Comparison of ENCODE assay signal across 14 cellular contexts in the genomic region with DNA sequence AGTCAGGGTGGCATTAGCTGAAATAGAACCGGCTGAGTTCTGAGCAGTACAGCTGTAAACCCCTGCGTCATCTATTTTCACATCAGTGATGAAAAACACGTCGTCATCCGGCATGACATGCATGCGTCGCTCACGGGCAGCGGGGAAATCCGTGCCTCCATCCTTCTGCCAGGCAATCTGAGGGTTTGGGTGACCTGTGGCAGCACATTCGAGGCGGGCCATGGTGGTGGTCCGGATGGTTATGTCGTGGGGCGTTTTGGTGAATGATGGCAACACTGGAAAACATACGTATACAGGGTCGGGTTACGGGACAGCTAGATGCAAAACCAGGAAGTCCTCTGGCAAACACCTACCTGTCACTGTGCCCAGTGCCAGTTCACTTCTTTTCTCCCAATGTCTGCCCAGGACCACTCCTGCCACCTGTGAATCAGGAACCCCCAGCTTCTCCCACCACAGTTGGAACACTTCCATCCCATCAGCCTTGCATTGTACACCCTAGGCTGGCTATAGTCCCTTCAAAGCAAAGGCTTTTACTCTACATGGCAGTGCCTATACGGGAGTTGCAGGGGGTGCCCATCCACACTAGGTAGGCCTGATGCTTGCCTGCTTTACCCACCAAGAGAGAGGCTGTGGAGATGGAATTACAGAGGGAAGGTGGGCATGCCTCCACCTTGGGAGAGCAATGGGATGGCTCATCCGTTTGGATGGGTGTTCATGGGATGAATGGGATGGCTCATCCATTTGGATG.
A peak's percentile ranks its signal among the peaks of the same experiment; 100 is the strongest.
DNase-seq lines count a peak whose midpoint lies in the region; ATAC-seq and TF ChIP-seq lines count a peak whose summit lies in the region.
"Had no signal": no experiment of that assay in that cellular context is flagged by ENCODE, and none has a peak within 500 bp of the region (broad histone marks: within the 10 kb centered on the region; RNA-seq: fewer than 3 reads in every experiment).

No MANE protein-coding gene starts in this region.

- no peaks in the 10 kb centered on the region for H3K27me3 Mint-ChIP-seq in activated naive CD4-positive, alpha-beta T cell treated with anti-CD3 and anti-CD28 coated beads, Interleukin-2, amount 50 U/mL, for 24 hours
- no peaks in the 10 kb centered on the region for H3K27me3 Mint-ChIP-seq in activated CD8-positive, alpha-beta T cell treated with anti-CD3 and anti-CD28 coated beads for 36 hours
- no peaks in the 10 kb centered on the region for H3K27me3 Mint-ChIP-seq in activated T-helper 2 cell treated with anti-CD3 and anti-CD28 coated beads, Interferon-gamma antibody, Interleukin-2, Interleukin-4, amounts not matched to agents 10 μg/mL and 5 μg/mL and 100 μg/mL, durations not matched to agents 14 hours and 24 hours and 36 hours (ENCODE audit: low read depth)

- no peaks in the 10 kb centered on the region for H3K9me3 Mint-ChIP-seq in activated naive CD4-positive, alpha-beta T cell treated with anti-CD3 and anti-CD28 coated beads, Interleukin-2, amount 50 U/mL, for 24 hours
- H3K9me3 Mint-ChIP-seq in activated CD8-positive, alpha-beta T cell treated with anti-CD3 and anti-CD28 coated beads for 36 hours = peaks cover 11% of the 10 kb centered on the region
- H3K9me3 Mint-ChIP-seq in activated T-helper 2 cell treated with anti-CD3 and anti-CD28 coated beads, Interferon-gamma antibody, Interleukin-2, Interleukin-4, amounts not matched to agents 10 μg/mL and 5 μg/mL and 100 μg/mL, durations not matched to agents 14 hours and 24 hours and 36 hours = no peaks in the 10 kb centered on the region

- no peak for DNase-seq in activated naive CD4-positive, alpha-beta T cell treated with Interleukin-2 at 50 U/mL for 16 hours
- no peak for DNase-seq in activated CD8-positive, alpha-beta T cell treated with anti-CD3 and anti-CD28 coated beads for 36 hours
- peak; percentile 34 for DNase-seq in islet precursor cell
- no peak for DNase-seq in activated T-helper 2 cell treated with anti-CD3 and anti-CD28 coated beads, Interferon-gamma antibody, Interleukin-2, Interleukin-4, amounts not matched to agents 10 μg/mL and 5 μg/mL and 100 μg/mL, durations not matched to agents 14 hours and 24 hours and 36 hours (ENCODE audit: low spot score)
- DNase-seq in DMS 273 treated with DMSO at 0.1 percent for 48 hours (lab: John Stamatoyannopoulos, UW) = no peak
- DNase-seq: AML-193, NCI-H1436, NCI-H2081, NCI-H524, Peyer's patch, Right ventricle myocardium superior had no signal

- ATAC-seq in activated CD8-positive, alpha-beta T cell treated with anti-CD3 and anti-CD28 coated beads for 36 hours = no peak
- no peak for ATAC-seq in GM19328 (IDR thresholded peaks at IDR 0.05; ENCODE audit: unreplicated experiment)

- no peak overlapping the region for H3K4me3 Mint-ChIP-seq in activated naive CD4-positive, alpha-beta T cell treated with anti-CD3 and anti-CD28 coated beads, Interleukin-2, amount 50 U/mL, for 24 hours
- H3K4me3 Mint-ChIP-seq in activated CD8-positive, alpha-beta T cell treated with anti-CD3 and anti-CD28 coated beads for 36 hours = no peak overlapping the region
- no peak overlapping the region for H3K4me3 Mint-ChIP-seq in activated T-helper 2 cell treated with anti-CD3 and anti-CD28 coated beads, Interferon-gamma antibody, Interleukin-2, Interleukin-4, amounts not matched to agents 10 μg/mL and 5 μg/mL and 100 μg/mL, durations not matched to agents 14 hours and 24 hours and 36 hours (ENCODE audit: low read depth)

- H3K27ac Mint-ChIP-seq in activated naive CD4-positive, alpha-beta T cell treated with anti-CD3 and anti-CD28 coated beads, Interleukin-2, amount 50 U/mL, for 24 hours = peak overlapping the region; percentile 59
- H3K27ac Mint-ChIP-seq in activated CD8-positive, alpha-beta T cell treated with anti-CD3 and anti-CD28 coated beads for 36 hours = peak overlapping the region; percentile 48
- no peak overlapping the region for H3K27ac Mint-ChIP-seq in activated T-helper 2 cell treated with anti-CD3 and anti-CD28 coated beads, Interferon-gamma antibody, Interleukin-2, Interleukin-4, amounts not matched to agents 10 μg/mL and 5 μg/mL and 100 μg/mL, durations not matched to agents 14 hours and 24 hours and 36 hours

- H3K27ac ChIP-seq in temporal lobe (ENCODE audit: low read depth, low read length) = peak overlapping the region; percentile 4
- H3K27ac ChIP-seq: Peyer's patch had no signal

- intact Hi-C loops in activated CD8-positive, alpha-beta T cell treated with anti-CD3 and anti-CD28 coated beads for 36 hours (cut with micrococcal nuclease) = no loop called here
- intact Hi-C loops in activated T-helper 2 cell treated with anti-CD3 and anti-CD28 coated beads, Interferon-gamma antibody, Interleukin-2, Interleukin-4, amounts not matched to agents 10 μg/mL and 5 μg/mL and 100 μg/mL, durations not matched to agents 14 hours and 24 hours and 36 hours (cut with micrococcal nuclease) = no loop called here

- POLR2A ChIA-PET in activated CD8-positive, alpha-beta T cell treated with anti-CD3 and anti-CD28 coated beads for 36 hours (lab: Charles Lee) = no interaction called here

- CTCF ChIA-PET in activated CD8-positive, alpha-beta T cell treated with anti-CD3 and anti-CD28 coated beads for 36 hours (lab: Charles Lee) = no interaction called here

- H3K4me1 Mint-ChIP-seq in activated naive CD4-positive, alpha-beta T cell treated with anti-CD3 and anti-CD28 coated beads, Interleukin-2, amount 50 U/mL, for 24 hours = peaks cover 27% of the 10 kb centered on the region
- H3K4me1 Mint-ChIP-seq in activated CD8-positive, alpha-beta T cell treated with anti-CD3 and anti-CD28 coated beads for 36 hours (ENCODE audit: low read depth) = peaks cover 18% of the 10 kb centered on the region
- H3K4me1 Mint-ChIP-seq in activated T-helper 2 cell treated with anti-CD3 and anti-CD28 coated beads, Interferon-gamma antibody, Interleukin-2, Interleukin-4, amounts not matched to agents 10 μg/mL and 5 μg/mL and 100 μg/mL, durations not matched to agents 14 hours and 24 hours and 36 hours (ENCODE audit: low read depth) = peaks cover 7% of the 10 kb centered on the region

- no peak for TF ChIP-seq CTCF in activated CD8-positive, alpha-beta T cell treated with anti-CD3 and anti-CD28 coated beads for 36 hours (IDR thresholded peaks at IDR 0.05)

- H3K36me3 Mint-ChIP-seq in activated naive CD4-positive, alpha-beta T cell treated with anti-CD3 and anti-CD28 coated beads, Interleukin-2, amount 50 U/mL, for 24 hours = peaks cover 45% of the 10 kb centered on the region
- H3K36me3 Mint-ChIP-seq in activated CD8-positive, alpha-beta T cell treated with anti-CD3 and anti-CD28 coated beads for 36 hours (ENCODE audit: low read depth) = peaks cover 89% of the 10 kb centered on the region
- H3K36me3 Mint-ChIP-seq in activated T-helper 2 cell treated with anti-CD3 and anti-CD28 coated beads, Interferon-gamma antibody, Interleukin-2, Interleukin-4, amounts not matched to agents 10 μg/mL and 5 μg/mL and 100 μg/mL, durations not matched to agents 14 hours and 24 hours and 36 hours (ENCODE audit: low read depth) = peaks cover 92% of the 10 kb centered on the region
